In genomic region chr14:58151264-58151700, GRCh38 we compare ENCODE assay signal across 8 cellular contexts. TPM values are rescaled to one million over a fixed set of nuclear protein-coding genes. Genes with fewer than 3 reads are reported as not detected.
DNase-seq lines count a peak whose midpoint lies in the region; ATAC-seq and TF ChIP-seq lines count a peak whose summit lies in the region.

No MANE protein-coding gene starts in this region.

- H3K79me2 ChIP-seq in SK-N-SH (ENCODE audit: insufficient read depth), result no peaks in the 10 kb centered on the region
- H3K79me2 ChIP-seq in neural progenitor cell (ENCODE audit: low read depth), result peaks cover 44% of the 10 kb centered on the region

- no peak overlapping the region for H3K27ac ChIP-seq in SK-N-SH (ENCODE audit: low read depth in 2 of 2, low read length in 1 of 2)
- H3K27ac ChIP-seq in neural progenitor cell, result no peak overlapping the region

- no peak for TF ChIP-seq RAD21 in SK-N-SH (IDR thresholded peaks at IDR 0.05; ENCODE audit: low read length)

- H4K20me1 ChIP-seq in SK-N-SH (ENCODE audit: insufficient read depth), result no peaks in the 10 kb centered on the region
- peaks cover 6% of the 10 kb centered on the region for H4K20me1 ChIP-seq in neural progenitor cell (ENCODE audit: low read depth)

- peak overlapping the region; percentile 74 for H3K4me3 Mint-ChIP-seq in T-helper 2 cell treated with Interferon-gamma antibody and Interleukin-4, amounts not matched to agents 5 μg/mL and 100 μg/mL, for 36 hours
- H3K4me3 Mint-ChIP-seq in neural progenitor cell, result peak overlapping the region; percentile 94

- peaks cover 66% of the 10 kb centered on the region for H3K27me3 Mint-ChIP-seq in T-helper 2 cell treated with Interferon-gamma antibody and Interleukin-4, amounts not matched to agents 5 μg/mL and 100 μg/mL, for 36 hours (ENCODE audit: low read depth)
- peaks cover 9% of the 10 kb centered on the region for H3K27me3 Mint-ChIP-seq in neural progenitor cell (ENCODE audit: insufficient read depth, low read depth)

- H2AFZ ChIP-seq in SK-N-SH (ENCODE audit: low read depth), result peak overlapping the region; percentile 90; the same call in 1 of the 2 replicates
- peak overlapping the region; percentile 98 for H2AFZ ChIP-seq in neural progenitor cell (replicated peaks)

- H3K4me3 ChIP-seq in SK-N-SH (ENCODE audit: low read depth in 2 of 2, low read length in 1 of 2), result peak overlapping the region; percentile 58 to 63
- peak overlapping the region; percentile 61 for H3K4me3 ChIP-seq in fibroblast of mammary gland (ENCODE audit: control insufficient read depth, low read depth, low read length)
- H3K4me3 ChIP-seq in neural progenitor cell, result peak overlapping the region; percentile 97

- POLR2A ChIA-PET in SK-N-SH (lab: Yijun Ruan, JAX), result no interaction called here

- H3K36me3 ChIP-seq in SK-N-SH (replicated peaks in 1 of 2; ENCODE audit: control insufficient read depth in 1 of 2, insufficient read depth in 2 of 2, low read length in 1 of 2) (no peaks in the 10 kb centered on the region), neural progenitor cell (no peaks in the 10 kb centered on the region)

- H3K9me3 Mint-ChIP-seq in T-helper 2 cell treated with Interferon-gamma antibody and Interleukin-4, amounts not matched to agents 5 μg/mL and 100 μg/mL, for 36 hours, result no peaks in the 10 kb centered on the region
- H3K9me3 Mint-ChIP-seq in neural progenitor cell, result no peaks in the 10 kb centered on the region

- H3K9me2 ChIP-seq in SK-N-SH, result no peaks in the 10 kb centered on the region

- no peak overlapping the region for H3K27ac Mint-ChIP-seq in T-helper 2 cell treated with Interferon-gamma antibody and Interleukin-4, amounts not matched to agents 5 μg/mL and 100 μg/mL, for 36 hours
- no peak overlapping the region for H3K27ac Mint-ChIP-seq in neural progenitor cell

- H3K4me1 Mint-ChIP-seq in T-helper 2 cell treated with Interferon-gamma antibody and Interleukin-4, amounts not matched to agents 5 μg/mL and 100 μg/mL, for 36 hours (ENCODE audit: low read depth), result peaks cover 13% of the 10 kb centered on the region
- peaks cover 16% of the 10 kb centered on the region for H3K4me1 Mint-ChIP-seq in neural progenitor cell

- H3K9me3 ChIP-seq in SK-N-SH, result no peaks in the 10 kb centered on the region
- no peaks in the 10 kb centered on the region for H3K9me3 ChIP-seq in neural progenitor cell (ENCODE audit: low read depth)

- CTCF ChIA-PET in SK-N-SH (lab: Yijun Ruan, JAX), result interaction anchor here (2.2 kb wide), 1 partner anchor 14 kb away, joined by 6 read pairs; no protein-coding TSS in a partner anchor

- H3K36me3 Mint-ChIP-seq in T-helper 2 cell treated with Interferon-gamma antibody and Interleukin-4, amounts not matched to agents 5 μg/mL and 100 μg/mL, for 36 hours (ENCODE audit: low read depth), result no peaks in the 10 kb centered on the region
- no peaks in the 10 kb centered on the region for H3K36me3 Mint-ChIP-seq in neural progenitor cell

- H3F3A ChIP-seq in SK-N-SH (replicated peaks; ENCODE audit: insufficient read depth) (peaks cover 6% of the 10 kb centered on the region), neural progenitor cell (ENCODE audit: low read depth) (peaks cover 34% of the 10 kb centered on the region)

- DNase-seq in T-helper 2 cell treated with Interferon-gamma antibody and Interleukin-4, amounts not matched to agents 5 μg/mL and 100 μg/mL, for 36 hours (ENCODE audit: low spot score), result no peak
- DNase-seq in T-helper 2 cell, result no peak
- peak; percentile 27 for DNase-seq in SK-N-SH
- peak; percentile 7 for DNase-seq in fibroblast of mammary gland (ENCODE audit: low read depth)
- no peak for DNase-seq in neural progenitor cell (ENCODE audit: low spot score)
- no peak for DNase-seq in DMS153 treated with DMSO at 0.1 percent for 48 hours (lab: John Stamatoyannopoulos, UW; ENCODE audit: unreplicated experiment)
- DNase-seq in NCI-H748 treated with DMSO at 0.1 percent for 48 hours (lab: John Stamatoyannopoulos, UW), result no peak

- TF ChIP-seq CTCF in SK-N-SH (IDR thresholded peaks at IDR 0.05) (no peak), fibroblast of mammary gland (conservative IDR thresholded peaks at IDR 0.05; ENCODE audit: control insufficient read depth, insufficient read depth, low read depth, low read length) (no peak), neural progenitor cell (IDR thresholded peaks at IDR 0.05) (no peak)

- peaks cover 59% of the 10 kb centered on the region for H3K27me3 ChIP-seq in SK-N-SH (ENCODE audit: insufficient read depth)
- H3K27me3 ChIP-seq in neural progenitor cell, result peaks cover 13% of the 10 kb centered on the region

- 3% methylated on average over 15 of the region's 22 CpGs for WGBS in SK-N-SH (ENCODE audit: low lambda C conversion rate)

- H3K4me1 ChIP-seq in SK-N-SH (ENCODE audit: control insufficient read depth in 1 of 2, insufficient read depth in 2 of 2, low read depth in 1 of 2, low read length in 1 of 2), result peaks cover 0 to 8% of the 10 kb centered on the region in 2 experiments; a peak in 2 of 4 replicates
- H3K4me1 ChIP-seq in neural progenitor cell, result peaks cover 28% of the 10 kb centered on the region

- H3K9ac ChIP-seq in SK-N-SH, result peak overlapping the region; percentile 33; the same call in 1 of the 2 replicates
- H3K9ac ChIP-seq in neural progenitor cell, result peak overlapping the region; percentile 40

- peak overlapping the region; percentile 83 for H3K4me2 ChIP-seq in SK-N-SH
- H3K4me2 ChIP-seq in neural progenitor cell, result peak overlapping the region; percentile 83

- no peak for TF ChIP-seq EP300 in SK-N-SH (IDR thresholded peaks at IDR 0.05; ENCODE audit: borderline replicate concordance in 1 of 2, low read depth in 1 of 2, low read length in 1 of 2)

- ATAC-seq in GM18517 (IDR thresholded peaks at IDR 0.05; ENCODE audit: unreplicated experiment), result no peak

TF ChIP-seq in SK-N-SH, 30 proteins besides CTCF, POLR2A, EP300 and RAD21:
- TF ChIP-seq EZH2phosphoT487 (IDR thresholded peaks at IDR 0.05; ENCODE audit: borderline replicate concordance, low read depth) (0 out of 2 replicates have a peak, but pooled peaks have one; percentile 36), RCOR1 (IDR thresholded peaks at IDR 0.05; ENCODE audit: low read length) (no peak)

RNA-seq across cellular contexts. Expression of gene ARMH4, which starts 0.7 kb away (rescaled TPM):
- 0.31 and 0.39 TPM in 2 replicates for polyA plus RNA-seq in SK-N-SH (2012; rRNA removed)
- polyA plus RNA-seq in SK-N-SH (2012; cell fraction: cytosol; rRNA removed), result 0.44 and 0.49 TPM in 2 replicates
- polyA plus RNA-seq in SK-N-SH (2012; cell fraction: nucleus; rRNA removed), result 0.20 and 0.58 TPM in 2 replicates
- 23.0 and 29.0 TPM in 2 replicates for total RNA-seq in neural progenitor cell (ENCODE audit: low replicate concordance)

RNA-seq across cellular contexts. Expression of gene ACTR10, which starts 48.7 kb away (rescaled TPM):
- 32.9 and 54.2 TPM in 2 replicates for polyA plus RNA-seq in SK-N-SH (2012; rRNA removed)
- polyA plus RNA-seq in SK-N-SH (2012; cell fraction: cytosol; rRNA removed), result 54.9 and 73.5 TPM in 2 replicates
- polyA plus RNA-seq in SK-N-SH (2012; cell fraction: nucleus; rRNA removed), result 27.3 and 41.2 TPM in 2 replicates
- total RNA-seq in neural progenitor cell (ENCODE audit: low replicate concordance), result 59.2 and 119 TPM in 2 replicates

Comparison
In these comparisons a context has a peak if more than half of its experiments do, and no peak if none do; other contexts are left out.
1. DNase-seq: peak in SK-N-SH (single experiment) and fibroblast of mammary gland (single experiment); none in T-helper 2 cell treated with Interferon-gamma antibody and Interleukin-4, amounts not matched to agents 5 μg/mL and 100 μg/mL, for 36 hours (single experiment), T-helper 2 cell (0 of 5), neural progenitor cell (single experiment), DMS153 treated with DMSO at 0.1 percent for 48 hours (single experiment) and NCI-H748 treated with DMSO at 0.1 percent for 48 hours (single experiment).
2. Peak in every context shown above with its lines, with median percentiles within 50 percentile points of each other: H3K4me3 ChIP-seq.